Comparison of ENCODE assay signal across 8 cellular contexts in genomic region chr15:22949074-22949547, GRCh38. TPM values are rescaled to one million over a fixed set of nuclear protein-coding genes. Genes with fewer than 3 reads are reported as not detected.
DNase-seq lines count a peak whose midpoint lies in the region; ATAC-seq and TF ChIP-seq lines count a peak whose summit lies in the region.

No MANE protein-coding gene starts in this region.

- no peaks in the 10 kb centered on the region for H3K9me3 ChIP-seq in lung (ENCODE audit: control insufficient read depth in 2 of 2, insufficient read depth in 1 of 2, low read length in 1 of 2)
- H3K9me3 ChIP-seq in vagina = no peaks in the 10 kb centered on the region

- TF ChIP-seq CTCF in choroid plexus epithelial cell (conservative IDR thresholded peaks at IDR 0.05; ENCODE audit: low read depth, low read length) = no peak
- no peak for TF ChIP-seq CTCF in lung (IDR thresholded peaks at IDR 0.05; ENCODE audit: control extremely low read depth, extremely low read depth)
- no peak for TF ChIP-seq CTCF in vagina (IDR thresholded peaks at IDR 0.05)

- no peaks in the 10 kb centered on the region for H3K27me3 ChIP-seq in lung (ENCODE audit: control insufficient read depth, insufficient read depth)
- H3K27me3 ChIP-seq in vagina = no peaks in the 10 kb centered on the region

- H3K27ac ChIP-seq in lung (ENCODE audit: low read depth in 1 of 2, low read length in 1 of 2) (peak overlapping the region in 1 of 2 donors; percentile 78), vagina (peak overlapping the region; percentile 44)

- TF ChIP-seq POLR2A in vagina (IDR thresholded peaks at IDR 0.05) = no peak

- DNase-seq in DMS 273 (lab: John Stamatoyannopoulos, UW; ENCODE audit: unreplicated experiment) = peak; percentile 91
- DNase-seq in NCI-H187 (lab: John Stamatoyannopoulos, UW) = peak; percentile 18 to 50
- peak; percentile 69 for DNase-seq in choroid plexus epithelial cell (ENCODE audit: low read depth)
- DNase-seq in lung (ENCODE audit: low spot score) = no peak
- no peak for DNase-seq in vagina (ENCODE audit: extremely low spot score in 2 of 2)
- DNase-seq in NCI-H1092 treated with DMSO at 0.1 percent for 48 hours (lab: John Stamatoyannopoulos, UW) = no peak
- DNase-seq in effector CD8-positive, alpha-beta T cell (lab: John Stamatoyannopoulos, UW) = no peak

- 32% methylated on average over 21 of the region's 21 CpGs for WGBS in lung, 2 donors

- peak overlapping the region; percentile 20 for H3K4me3 ChIP-seq in choroid plexus epithelial cell (ENCODE audit: low read depth, low read length)
- H3K4me3 ChIP-seq in lung = no peak overlapping the region
- peak overlapping the region in 1 of 2 donors; percentile 20 for H3K4me3 ChIP-seq in vagina

- H3K36me3 ChIP-seq in lung (ENCODE audit: control insufficient read depth in 2 of 2, insufficient read depth in 2 of 2, low read length in 2 of 2) = peaks cover 0 to 21% of the 10 kb centered on the region in 2 donors
- H3K36me3 ChIP-seq in vagina = peaks cover 0 to 8% of the 10 kb centered on the region in 2 donors

- peak; percentile 91 for ATAC-seq in GM21390 (IDR thresholded peaks at IDR 0.05; ENCODE audit: unreplicated experiment)
- ATAC-seq in lung (ENCODE audit: insufficient read depth, low FRiP score) = peak; percentile 30

- intact Hi-C loops in vagina (cut with DNase I) = no loop called here

- H3K4me1 ChIP-seq in lung (ENCODE audit: control insufficient read depth in 2 of 2, insufficient read depth in 2 of 2, low read length in 2 of 2) (peaks cover 3 to 24% of the 10 kb centered on the region in 2 donors), vagina (peaks cover 66% of the 10 kb centered on the region)

RNA-seq across cellular contexts. Expression of gene CYFIP1, which starts 31.1 kb away (rescaled TPM):
- total RNA-seq in lung (100 to 1,000 TPM; 108 to 136 TPM), vagina (101 TPM)
- 10 to 100 TPM; 27.0 to 65.5 TPM for polyA plus RNA-seq in lung

Comparison
In these comparisons a context has a peak if more than half of its experiments do, and no peak if none do; other contexts are left out.
1. DNase-seq: peak in DMS 273 (single experiment), NCI-H187 (2 of 2) and choroid plexus epithelial cell (single experiment); none in lung (single experiment), vagina (0 of 2), NCI-H1092 treated with DMSO at 0.1 percent for 48 hours (single experiment) and effector CD8-positive, alpha-beta T cell (single experiment).